18 cellular contexts compared by ENCODE assay signal in the genomic region with DNA sequence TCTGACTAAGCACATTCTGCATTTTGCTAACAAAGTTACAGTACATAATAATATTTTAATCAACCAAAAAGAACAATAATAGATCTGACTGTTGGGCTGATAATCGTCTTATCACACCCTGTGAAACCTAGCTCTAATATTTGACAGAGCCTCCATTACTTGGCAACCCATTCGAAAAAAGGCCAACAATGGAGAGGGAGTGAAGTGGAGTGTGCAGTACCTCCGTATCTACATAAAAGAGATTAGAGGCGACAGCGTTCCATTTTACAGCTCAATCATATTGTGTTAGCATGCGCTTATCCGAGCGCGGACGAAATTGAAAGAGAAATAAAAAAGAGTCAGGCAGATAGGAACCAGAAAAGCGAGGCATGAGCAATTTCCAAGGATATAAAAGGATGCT.
DNase-seq lines count a peak whose midpoint lies in the region; ATAC-seq and TF ChIP-seq lines count a peak whose summit lies in the region.
"Had no signal": no experiment of that assay in that cellular context is flagged by ENCODE, and none has a peak within 500 bp of the region (broad histone marks: within the 10 kb centered on the region; RNA-seq: fewer than 3 reads in every experiment).

No MANE protein-coding gene starts in this region.

- H3K36me3 ChIP-seq in hepatocyte (replicated peaks; ENCODE audit: insufficient read depth, low read depth), result no peaks in the 10 kb centered on the region
- H3K36me3 ChIP-seq: BLaER1 treated with 17β-estradiol and CSF1 and Interleukin-3, amounts not matched to agents 10 nM and 100 nM; Peyer's patch had no signal

- H3K4me2 ChIP-seq in hepatocyte, result no peak overlapping the region
- H3K4me2 ChIP-seq: BLaER1 treated with 17β-estradiol and CSF1 and Interleukin-3, amounts not matched to agents 10 nM and 100 nM had no signal

- H3K4me1 ChIP-seq in hepatocyte (ENCODE audit: insufficient read depth), result no peaks in the 10 kb centered on the region
- H3K4me1 ChIP-seq: BLaER1 treated with 17β-estradiol and CSF1 and Interleukin-3, amounts not matched to agents 10 nM and 100 nM; Peyer's patch had no signal

- no peaks in the 10 kb centered on the region for H3K27me3 ChIP-seq in hepatocyte
- H3K27me3 ChIP-seq: BLaER1 treated with 17β-estradiol and CSF1 and Interleukin-3, amounts not matched to agents 10 nM and 100 nM; Peyer's patch had no signal

- no peaks in the 10 kb centered on the region for H3K79me2 ChIP-seq in hepatocyte

- H3K9me2 ChIP-seq in hepatocyte (replicated peaks; ENCODE audit: insufficient read depth), result no peaks in the 10 kb centered on the region

- no peaks in the 10 kb centered on the region for H3K9me3 ChIP-seq in hepatocyte (ENCODE audit: low read depth)
- H3K9me3 ChIP-seq: BLaER1 treated with 17β-estradiol and CSF1 and Interleukin-3, amounts not matched to agents 10 nM and 100 nM; Peyer's patch had no signal

- 71% methylated on average over 11 of the region's 11 CpGs for WGBS in hepatocyte (ENCODE audit: low lambda C conversion rate, missing lambda C conversion rate)

- no peak overlapping the region for H2AFZ ChIP-seq in hepatocyte

- H3K4me3 ChIP-seq in hepatocyte, result peak overlapping the region; percentile 8
- H3K4me3 ChIP-seq: BLaER1 treated with 17β-estradiol and CSF1 and Interleukin-3, amounts not matched to agents 10 nM and 100 nM; Peyer's patch had no signal

- no peak for ATAC-seq in GM18909 (IDR thresholded peaks at IDR 0.05; ENCODE audit: poor library complexity, unreplicated experiment)
- ATAC-seq in GM19023 (IDR thresholded peaks at IDR 0.05; ENCODE audit: unreplicated experiment), result no peak
- ATAC-seq: CD8-positive, alpha-beta T cell had no signal

- TF ChIP-seq CTCF in hepatocyte (IDR thresholded peaks at IDR 0.05; ENCODE audit: poor library complexity), result no peak

- no peak overlapping the region for H3K27ac ChIP-seq in hepatocyte
- H3K27ac ChIP-seq: BLaER1 treated with 17β-estradiol and CSF1 and Interleukin-3, amounts not matched to agents 10 nM and 100 nM; Peyer's patch had no signal

- DNase-seq in DMS153 (lab: John Stamatoyannopoulos, UW) (peak; percentile 71), NCI-H1436 treated with DMSO at 0.1 percent for 48 hours (lab: John Stamatoyannopoulos, UW) (peak; percentile 63), astrocyte of the hippocampus (ENCODE audit: low read depth, low spot score) (peak; percentile 3), hepatocyte (ENCODE audit: low spot score) (no peak), NCI-H510A (lab: John Stamatoyannopoulos, UW) (no peak), dermis blood vessel endothelial cell (no peak)
- DNase-seq: Calu3; CD8-positive, alpha-beta T cell; DMS79; NCI-H1417; NCI-H1930; NCI-H2171 treated with DMSO at 0.1 percent for 48 hours; NCI-H446 treated with DMSO at 0.1 percent for 48 hours; NK-92 treated with Interleukin-12 subunit alpha and Interleukin-12 subunit beta, amount 100 ng/mL, for 24 hours; Peyer's patch had no signal

- no peaks in the 10 kb centered on the region for H4K20me1 ChIP-seq in hepatocyte (ENCODE audit: insufficient read depth, poor library complexity, severe bottlenecking)
- H4K20me1 ChIP-seq: BLaER1 treated with 17β-estradiol and CSF1 and Interleukin-3, amounts not matched to agents 10 nM and 100 nM had no signal

Comparison
In these comparisons a context has a peak if more than half of its experiments do, and no peak if none do; other contexts are left out.
1. DNase-seq: peak in DMS153 (single experiment), NCI-H1436 treated with DMSO at 0.1 percent for 48 hours (single experiment) and astrocyte of the hippocampus (single experiment); none in hepatocyte (single experiment), NCI-H510A (single experiment) and dermis blood vessel endothelial cell (single experiment).